9 cellular contexts compared by ENCODE assay signal in genomic region chr1:113783254-113784103, GRCh38. TPM values are rescaled to one million over a fixed set of nuclear protein-coding genes. Genes with fewer than 3 reads are reported as not detected.
DNase-seq lines count a peak whose midpoint lies in the region; ATAC-seq, FAIRE-seq and TF ChIP-seq lines count a peak whose summit lies in the region.
"Had no signal": no experiment of that assay in that cellular context is flagged by ENCODE, and none has a peak within 500 bp of the region (broad histone marks: within the 10 kb centered on the region; RNA-seq: fewer than 3 reads in every experiment).

No MANE protein-coding gene starts in this region.

- DNase-seq in stimulated activated CD4-positive, alpha-beta T cell treated with anti-CD3 and anti-CD28 coated beads, Interleukin-1b, Interleukin-23, amount 100 ng/mL, for 48 hours, result peak; percentile 30
- DNase-seq in stimulated activated CD4-positive, alpha-beta T cell treated with anti-CD3 and anti-CD28 coated beads, Interleukin-12 subunit alpha, Interleukin-12 subunit beta, amount 100 ng/mL, for 4 hours, result no peak
- DNase-seq in SIG-M5 treated with dmso at 0.1 percent for 504 hours (lab: John Stamatoyannopoulos, UW; ENCODE audit: unreplicated experiment) (peak; percentile 91), bronchial epithelial cell (ENCODE audit: low read depth) (peak; percentile 34), naive B cell (peak; percentile 48), HAP-1 (ENCODE audit: low spot score in 2 of 2) (no peak), RWPE1 (ENCODE audit: low spot score) (no peak)

- peaks cover 19 to 32% (median 20%) of the 10 kb centered on the region in 3 donors for H3K4me1 Mint-ChIP-seq in naive B cell

- CTCF ChIA-PET in RWPE1 (lab: Yijun Ruan, JAX), result no interaction called here

- peak overlapping the region; percentile 14 to 85 (median 52) for H3K27ac Mint-ChIP-seq in naive B cell

- in situ Hi-C loops in HAP-1 (cut with MboI; ENCODE audit: low sequenced_read_pairs), result no loop called here

- H3K4me3 Mint-ChIP-seq in naive B cell, result peak overlapping the region in 5 of 8 donors; percentile 7 to 40 (median 39)

- POLR2A ChIA-PET in RWPE1 (lab: Yijun Ruan, JAX; ENCODE audit: low non-redundant PET), result no interaction called here

- TF ChIP-seq CTCF in bronchial epithelial cell (IDR thresholded peaks at IDR 0.05; ENCODE audit: insufficient read depth, low read length, severe bottlenecking) (no peak), RWPE1 (conservative IDR thresholded peaks at IDR 0.05; ENCODE audit: low read depth) (no peak)

- ATAC-seq in HG03066 (IDR thresholded peaks at IDR 0.05; ENCODE audit: low read depth, unreplicated experiment) (peak; percentile 56), naive B cell (ENCODE audit: low read depth in 2 of 2) (peak; percentile 99 to 100)

- no peaks in the 10 kb centered on the region for H3K36me3 ChIP-seq in bronchial epithelial cell (ENCODE audit: control insufficient read depth, insufficient read depth, low read length)
- H3K36me3 ChIP-seq in HAP-1 (replicated peaks), result no peaks in the 10 kb centered on the region; the same call in 1 of the 2 replicates
- H3K36me3 ChIP-seq: cardiac muscle cell had no signal

- H3K9me3 Mint-ChIP-seq in naive B cell, result peaks cover 0 to 3% (median 0%) of the 10 kb centered on the region in 7 donors

- H3K27me3 ChIP-seq in bronchial epithelial cell (ENCODE audit: control insufficient read depth, insufficient read depth, low read length) (no peaks in the 10 kb centered on the region), HAP-1 (ENCODE audit: low read depth) (no peaks in the 10 kb centered on the region)
- H3K27me3 ChIP-seq: cardiac muscle cell had no signal

- H3K4me1 ChIP-seq in HAP-1, result no peaks in the 10 kb centered on the region; the same call in 1 of the 2 replicates

- no peak for FAIRE-seq in bronchial epithelial cell (lab: Jason Lieb, UNC)

- H3K27ac ChIP-seq in RWPE1, result no peak overlapping the region

- H3K4me3 ChIP-seq in bronchial epithelial cell (ENCODE audit: low read depth, low read length) (no peak overlapping the region), HAP-1 (no peak overlapping the region)
- H3K4me3 ChIP-seq: cardiac muscle cell had no signal

- no peaks in the 10 kb centered on the region for H3K27me3 Mint-ChIP-seq in naive B cell

- H3K36me3 Mint-ChIP-seq in naive B cell, result peaks cover 4 to 5% of the 10 kb centered on the region in 2 donors

- H3K9me3 ChIP-seq in HAP-1, result no peaks in the 10 kb centered on the region

RNA-seq across cellular contexts. Expression of gene PHTF1, which starts 24.2 kb away (rescaled TPM):
- 5.5 and 7.4 TPM in 2 replicates for total RNA-seq in bronchial epithelial cell
- 10 to 100 TPM in 2 of 6 donors, 1 to 10 TPM in 4; 6.7 to 13.4 (median 9.6) TPM for polyA plus RNA-seq in naive B cell (ENCODE audit: low read depth in 6 of 6)

RNA-seq across cellular contexts. Expression of gene RSBN1, which starts 28.8 kb away (rescaled TPM):
- total RNA-seq in bronchial epithelial cell, result 7.9 and 12.9 TPM in 2 replicates
- 10 to 100 TPM; 28.7 to 39.0 (median 36.4) TPM for polyA plus RNA-seq in naive B cell (ENCODE audit: low read depth in 6 of 6)

Comparison
In these comparisons a context has a peak if more than half of its experiments do, and no peak if none do; other contexts are left out.
1. DNase-seq: peak in stimulated activated CD4-positive, alpha-beta T cell treated with anti-CD3 and anti-CD28 coated beads, Interleukin-1b, Interleukin-23, amount 100 ng/mL, for 48 hours (single experiment), SIG-M5 treated with dmso at 0.1 percent for 504 hours (single experiment), bronchial epithelial cell (single experiment) and naive B cell (single experiment); none in stimulated activated CD4-positive, alpha-beta T cell treated with anti-CD3 and anti-CD28 coated beads, Interleukin-12 subunit alpha, Interleukin-12 subunit beta, amount 100 ng/mL, for 4 hours (single experiment), HAP-1 (0 of 2) and RWPE1 (single experiment).